ENCODE assay signal across 8 cellular contexts in the genomic region with DNA sequence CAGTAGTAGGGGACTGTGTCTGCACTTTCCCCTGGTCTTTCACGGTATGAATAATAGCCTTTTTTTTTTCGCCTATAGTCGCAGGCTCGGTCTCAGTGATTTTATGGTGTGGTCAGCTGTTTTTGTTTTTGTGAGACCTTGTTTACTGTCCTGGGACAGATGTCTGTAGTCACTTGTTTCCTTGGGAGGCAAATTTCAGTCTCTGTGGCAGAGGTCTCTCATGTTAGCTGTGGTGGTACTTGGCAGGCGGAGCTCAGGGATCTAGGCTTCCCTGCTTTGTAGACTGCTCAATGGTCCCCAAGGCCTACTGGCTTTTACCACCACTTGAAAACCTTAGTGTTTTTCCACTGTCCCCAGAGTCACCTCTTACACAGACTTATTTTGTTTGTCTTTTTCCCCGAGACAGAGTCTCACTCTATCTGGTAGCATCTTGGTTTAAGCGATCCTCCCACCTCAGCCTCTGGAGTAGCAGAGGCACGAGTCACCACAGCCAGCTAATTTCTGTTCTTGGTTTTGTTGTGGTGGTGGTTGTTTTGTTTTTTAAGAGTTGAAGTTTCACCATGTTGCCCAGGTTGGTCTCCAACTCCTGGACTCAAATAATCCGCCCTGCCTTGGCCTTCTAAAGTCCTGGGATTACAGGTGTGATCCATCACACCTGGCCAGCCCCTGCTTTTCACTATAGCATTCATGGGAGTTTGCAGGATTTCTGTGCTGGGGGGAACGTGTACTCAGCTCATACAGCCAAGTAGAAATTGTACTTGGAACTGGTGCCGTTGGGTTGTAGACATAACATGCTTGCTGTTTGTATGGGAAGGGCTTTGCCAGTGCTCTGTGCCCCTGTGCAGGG. TPM values are rescaled to one million over a fixed set of nuclear protein-coding genes. Genes with fewer than 3 reads are reported as not detected.
DNase-seq lines count a peak whose midpoint lies in the region; ATAC-seq and TF ChIP-seq lines count a peak whose summit lies in the region.

No MANE protein-coding gene starts in this region.

- TF ChIP-seq RAD21 in neural cell (conservative IDR thresholded peaks at IDR 0.05) = no peak

- H3K36me3 ChIP-seq in HUES48 (ENCODE audit: control insufficient read depth, insufficient read depth, low read length) (no peaks in the 10 kb centered on the region), ascending aorta (no peaks in the 10 kb centered on the region), neural cell (ENCODE audit: insufficient read depth, low read length) (no peaks in the 10 kb centered on the region)

- ATAC-seq in GM18858 (IDR thresholded peaks at IDR 0.05; ENCODE audit: unreplicated experiment) (no peak), GM18868 (IDR thresholded peaks at IDR 0.05; ENCODE audit: unreplicated experiment) (no peak), GM21381 (IDR thresholded peaks at IDR 0.05; ENCODE audit: unreplicated experiment) (no peak)

- intact Hi-C loops in ascending aorta (cut with DNase I) = loop anchor here (1.0 kb wide), 1 partner anchor 7 kb away; no protein-coding TSS in a partner anchor

- H3K27ac ChIP-seq in HUES48 (ENCODE audit: low read depth, low read length) (peak overlapping the region; percentile 98), ascending aorta (peak overlapping the region; percentile 92 to 94), neural cell (ENCODE audit: low read length) (peak overlapping the region; percentile 100)

- H3F3A ChIP-seq in neural cell (ENCODE audit: insufficient read depth, low read length, poor library complexity, severe bottlenecking) = no peaks in the 10 kb centered on the region

- H3K4me3 ChIP-seq in HUES48 (ENCODE audit: low read depth, low read length) (peak overlapping the region; percentile 8; the same call in 1 of the 2 replicates), ascending aorta (peak overlapping the region in 1 of 2 donors; percentile 66), neural cell (ENCODE audit: low read length) (peak overlapping the region; percentile 70)

- no peak overlapping the region for H3K4me2 ChIP-seq in neural cell (ENCODE audit: low read length)

- in situ Hi-C loops in ACHN (cut with HindIII; ENCODE audit: low pct_ligation_motif_present, low pct_unique_long_range_greater_than_20kb, low sequenced_read_pairs) = no loop called here

- no peaks in the 10 kb centered on the region for H3K27me3 ChIP-seq in HUES48 (ENCODE audit: control insufficient read depth, insufficient read depth, low read length)
- H3K27me3 ChIP-seq in ascending aorta = no peaks in the 10 kb centered on the region
- no peaks in the 10 kb centered on the region for H3K27me3 ChIP-seq in neural cell (ENCODE audit: insufficient read depth, low read depth, low read length)

- DNase-seq in ACHN (peak; percentile 35), ascending aorta (ENCODE audit: low spot score in 2 of 2) (peak in 1 of 2 donors; percentile 63), COLO829 (ENCODE audit: low spot score) (no peak)

- H3K9ac ChIP-seq in HUES48 (ENCODE audit: low read depth, low read length) (no peak overlapping the region), neural cell (ENCODE audit: low read length) (peak overlapping the region; percentile 92)

- H3K9me3 ChIP-seq in HUES48 (ENCODE audit: control insufficient read depth, insufficient read depth, low read length) (no peaks in the 10 kb centered on the region), ascending aorta (peaks cover 0 to 12% of the 10 kb centered on the region in 2 donors), neural cell (ENCODE audit: low read length) (no peaks in the 10 kb centered on the region)

- no peak for TF ChIP-seq EP300 in neural cell (conservative IDR thresholded peaks at IDR 0.05; ENCODE audit: poor library complexity, severe bottlenecking)

- TF ChIP-seq CTCF in ascending aorta (IDR thresholded peaks at IDR 0.05) (no peak), neural cell (IDR thresholded peaks at IDR 0.05; ENCODE audit: poor library complexity, severe bottlenecking) (no peak)

- no peaks in the 10 kb centered on the region for H3K79me2 ChIP-seq in neural cell (replicated peaks; ENCODE audit: insufficient read depth, low read length)

- H2AFZ ChIP-seq in neural cell (ENCODE audit: low read depth, low read length) = no peak overlapping the region

- no peaks in the 10 kb centered on the region for H3K9me2 ChIP-seq in neural cell (ENCODE audit: insufficient read depth, low read length)

- no peaks in the 10 kb centered on the region for H4K20me1 ChIP-seq in neural cell (ENCODE audit: insufficient read depth)

- H3K4me1 ChIP-seq in HUES48 (ENCODE audit: control insufficient read depth, insufficient read depth, low read length) (peaks cover 22% of the 10 kb centered on the region), ascending aorta (peaks cover 0 to 3% of the 10 kb centered on the region in 2 donors)

TF ChIP-seq in neural cell, 6 proteins besides CTCF, POLR2A, EP300 and RAD21:
- TF ChIP-seq, protein P1, sequence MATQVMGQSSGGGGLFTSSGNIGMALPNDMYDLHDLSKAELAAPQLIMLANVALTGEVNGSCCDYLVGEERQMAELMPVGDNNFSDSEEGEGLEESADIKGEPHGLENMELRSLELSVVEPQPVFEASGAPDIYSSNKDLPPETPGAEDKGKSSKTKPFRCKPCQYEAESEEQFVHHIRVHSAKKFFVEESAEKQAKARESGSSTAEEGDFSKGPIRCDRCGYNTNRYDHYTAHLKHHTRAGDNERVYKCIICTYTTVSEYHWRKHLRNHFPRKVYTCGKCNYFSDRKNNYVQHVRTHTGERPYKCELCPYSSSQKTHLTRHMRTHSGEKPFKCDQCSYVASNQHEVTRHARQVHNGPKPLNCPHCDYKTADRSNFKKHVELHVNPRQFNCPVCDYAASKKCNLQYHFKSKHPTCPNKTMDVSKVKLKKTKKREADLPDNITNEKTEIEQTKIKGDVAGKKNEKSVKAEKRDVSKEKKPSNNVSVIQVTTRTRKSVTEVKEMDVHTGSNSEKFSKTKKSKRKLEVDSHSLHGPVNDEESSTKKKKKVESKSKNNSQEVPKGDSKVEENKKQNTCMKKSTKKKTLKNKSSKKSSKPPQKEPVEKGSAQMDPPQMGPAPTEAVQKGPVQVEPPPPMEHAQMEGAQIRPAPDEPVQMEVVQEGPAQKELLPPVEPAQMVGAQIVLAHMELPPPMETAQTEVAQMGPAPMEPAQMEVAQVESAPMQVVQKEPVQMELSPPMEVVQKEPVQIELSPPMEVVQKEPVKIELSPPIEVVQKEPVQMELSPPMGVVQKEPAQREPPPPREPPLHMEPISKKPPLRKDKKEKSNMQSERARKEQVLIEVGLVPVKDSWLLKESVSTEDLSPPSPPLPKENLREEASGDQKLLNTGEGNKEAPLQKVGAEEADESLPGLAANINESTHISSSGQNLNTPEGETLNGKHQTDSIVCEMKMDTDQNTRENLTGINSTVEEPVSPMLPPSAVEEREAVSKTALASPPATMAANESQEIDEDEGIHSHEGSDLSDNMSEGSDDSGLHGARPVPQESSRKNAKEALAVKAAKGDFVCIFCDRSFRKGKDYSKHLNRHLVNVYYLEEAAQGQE (IDR thresholded peaks at IDR 0.05; ENCODE audit: borderline replicate concordance) = no peak
- TF ChIP-seq MXI1 (conservative IDR thresholded peaks at IDR 0.05; ENCODE audit: poor library complexity, severe bottlenecking) (no peak), SMC3 (conservative IDR thresholded peaks at IDR 0.05; ENCODE audit: poor library complexity) (no peak), EZH2 (IDR thresholded peaks at IDR 0.05; ENCODE audit: borderline replicate concordance, insufficient read depth, low read length, poor library complexity, severe bottlenecking) (no peak), POLR2AphosphoS5 (IDR thresholded peaks at IDR 0.05) (no peak), TAF1 (IDR thresholded peaks at IDR 0.05; ENCODE audit: low read depth) (no peak)

RNA-seq across cellular contexts. Expression of a gene that starts 10.3 kb away (rescaled TPM):
- under 0.01 TPM for total RNA-seq in ascending aorta
- polyA plus RNA-seq in neural cell = under 0.01 TPM in 1 of 2 replicates, not detected in the other
- polyA minus RNA-seq in neural cell = under 0.01 TPM in 2 replicates

RNA-seq across cellular contexts. Expression of a gene that starts 15.7 kb away (rescaled TPM):
- total RNA-seq in ascending aorta = 27.0 TPM
- 23.6 and 26.3 TPM in 2 replicates for polyA plus RNA-seq in neural cell
- 17.8 and 21.2 TPM in 2 replicates for polyA minus RNA-seq in neural cell
